ENCODE assay signal across 1 cellular context in genomic region chr2:12557688-12558087, GRCh38.
TF ChIP-seq lines count a peak whose summit lies in the region.

No MANE protein-coding gene starts in this region.

TF ChIP-seq in IMR-90, 13 proteins besides CTCF, POLR2A, EP300 and RAD21:
- TF ChIP-seq RFX5 (IDR thresholded peaks at IDR 0.05; ENCODE audit: low read depth, low read length): no peak
- no peak for TF ChIP-seq CEBPB (IDR thresholded peaks at IDR 0.05; ENCODE audit: low read depth, low read length)
- TF ChIP-seq USF2 (IDR thresholded peaks at IDR 0.05; ENCODE audit: low read depth, low read length): no peak
- no peak for TF ChIP-seq CHD1 (IDR thresholded peaks at IDR 0.05; ENCODE audit: low read depth, low read length)
- TF ChIP-seq MAZ (IDR thresholded peaks at IDR 0.05; ENCODE audit: borderline replicate concordance, low read depth, low read length): no peak
- no peak for TF ChIP-seq MXI1 (IDR thresholded peaks at IDR 0.05; ENCODE audit: borderline replicate concordance, low read depth, low read length)
- TF ChIP-seq ELK1 (IDR thresholded peaks at IDR 0.05; ENCODE audit: borderline replicate concordance, low read depth, low read length): no peak
- no peak for TF ChIP-seq SMC3 (IDR thresholded peaks at IDR 0.05; ENCODE audit: low read depth, low read length)
- TF ChIP-seq MAFK (IDR thresholded peaks at IDR 0.05; ENCODE audit: low read depth, low read length): no peak
- TF ChIP-seq BHLHE40 (IDR thresholded peaks at IDR 0.05; ENCODE audit: low read depth, low read length): no peak
- no peak for TF ChIP-seq RCOR1 (IDR thresholded peaks at IDR 0.05; ENCODE audit: insufficient replicate concordance, low read length)
